14 cellular contexts compared by ENCODE assay signal in genomic region chr13:44763604-44764311, GRCh38.
DNase-seq lines count a peak whose midpoint lies in the region; ATAC-seq and TF ChIP-seq lines count a peak whose summit lies in the region.
"Had no signal": no experiment of that assay in that cellular context is flagged by ENCODE, and none has a peak within 500 bp of the region (broad histone marks: within the 10 kb centered on the region; RNA-seq: fewer than 3 reads in every experiment).

No MANE protein-coding gene starts in this region.

- H3K14ac ChIP-seq in mesenchymal stem cell (ENCODE audit: low read length in 2 of 2) = no peak overlapping the region

- no peak for TF ChIP-seq CTCF in epithelial cell of esophagus (IDR thresholded peaks at IDR 0.05; ENCODE audit: insufficient read depth, low read depth, low read length, missing control alignments)

- no peak overlapping the region for H2BK120ac ChIP-seq in mesenchymal stem cell (ENCODE audit: low read depth, low read length)

- DNase-seq in epithelial cell of esophagus (ENCODE audit: low read depth) = peak; percentile 28
- DNase-seq in mesenchymal stem cell = no peak
- peak in 25 of 49 donors; percentile 0 to 46 (median 12) for DNase-seq in substantia nigra (lab: John Stamatoyannopoulos, UW)
- DNase-seq in HAP-1 (ENCODE audit: low spot score in 2 of 2) = no peak
- no peak for DNase-seq in OCI-M2 (lab: John Stamatoyannopoulos, UW; ENCODE audit: unreplicated experiment)
- no peak for DNase-seq in NCI-H2171 treated with DMSO at 0.1 percent for 48 hours (lab: John Stamatoyannopoulos, UW)
- no peak for DNase-seq in activated T-cell treated with anti-CD3 and anti-CD28 coated beads, Interleukin-2, amount 50 U/mL, for 24 hours
- DNase-seq: activated CD4-positive, alpha-beta T cell treated with anti-CD3 and anti-CD28 coated beads for 1 hour; activated effector memory CD4-positive, alpha-beta T cell treated with anti-CD3 and anti-CD28 coated beads, Interleukin-2, amount 50 U/mL, for 16 hours; glutamatergic neuron; NCI-H510A had no signal

- H3K27ac ChIP-seq in mesenchymal stem cell (ENCODE audit: low read length, poor library complexity, severe bottlenecking) (no peak overlapping the region), substantia nigra (ENCODE audit: low read depth, low read length, poor library complexity, severe bottlenecking) (no peak overlapping the region)
- H3K27ac ChIP-seq: SJSA1 had no signal

- H3K4me2 ChIP-seq in mesenchymal stem cell (ENCODE audit: low read length, poor library complexity, severe bottlenecking) = no peak overlapping the region

- H3K18ac ChIP-seq in mesenchymal stem cell (ENCODE audit: low read depth in 1 of 2, low read length in 2 of 2) = peak overlapping the region in 1 of 2 experiments; percentile 64

- peaks cover 22% of the 10 kb centered on the region for H3K4me1 Mint-ChIP-seq in activated T-cell treated with anti-CD3 and anti-CD28 coated beads, Interleukin-2, amount 50 U/mL, for 24 hours (ENCODE audit: low read depth)

- no peaks in the 10 kb centered on the region for H3K9me3 Mint-ChIP-seq in activated T-cell treated with anti-CD3 and anti-CD28 coated beads, Interleukin-2, amount 50 U/mL, for 24 hours
- H3K9me3 Mint-ChIP-seq: mesothelial cell of epicardium had no signal

- no peak overlapping the region for H3K4me3 ChIP-seq in epithelial cell of esophagus (ENCODE audit: low read length)
- H3K4me3 ChIP-seq in mesenchymal stem cell (ENCODE audit: insufficient read depth in 1 of 2, low read depth in 1 of 2, low read length in 2 of 2) = no peak overlapping the region
- H3K4me3 ChIP-seq in HAP-1 = no peak overlapping the region
- H3K4me3 ChIP-seq: SJSA1 had no signal

- H3K4me1 ChIP-seq in mesenchymal stem cell (ENCODE audit: control insufficient read depth, insufficient read depth, low read depth, low read length) (peaks cover 9% of the 10 kb centered on the region), HAP-1 (no peaks in the 10 kb centered on the region)

- H3K27me3 ChIP-seq in mesenchymal stem cell (ENCODE audit: control insufficient read depth in 1 of 2, insufficient read depth in 1 of 2, low read length in 2 of 2) (no peaks in the 10 kb centered on the region), HAP-1 (ENCODE audit: low read depth) (no peaks in the 10 kb centered on the region)
- H3K27me3 ChIP-seq: SJSA1 had no signal

- ATAC-seq in HG03460 (IDR thresholded peaks at IDR 0.05; ENCODE audit: unreplicated experiment) = peak; percentile 49

- no peak overlapping the region for H2BK5ac ChIP-seq in mesenchymal stem cell (ENCODE audit: low read depth, low read length, poor library complexity, severe bottlenecking)

- WGBS in mesenchymal stem cell = 85% methylated on average over 10 of the region's 11 CpGs

- H2BK12ac ChIP-seq in mesenchymal stem cell (ENCODE audit: low read length in 2 of 2) = no peak overlapping the region

- in situ Hi-C loops in HAP-1 (cut with MboI; ENCODE audit: low sequenced_read_pairs) = no loop called here

- H3K36me3 Mint-ChIP-seq in activated T-cell treated with anti-CD3 and anti-CD28 coated beads, Interleukin-2, amount 50 U/mL, for 24 hours (ENCODE audit: low read depth) = no peaks in the 10 kb centered on the region
- H3K36me3 Mint-ChIP-seq: mesothelial cell of epicardium had no signal

- no peak overlapping the region for H4K8ac ChIP-seq in mesenchymal stem cell (ENCODE audit: low read length)

- H2AFZ ChIP-seq in mesenchymal stem cell (ENCODE audit: low read depth, low read length) = no peak overlapping the region

- no peak overlapping the region for H2AK5ac ChIP-seq in mesenchymal stem cell (ENCODE audit: low read length, severe bottlenecking)

- peak overlapping the region; percentile 1 for H2BK15ac ChIP-seq in mesenchymal stem cell (ENCODE audit: low read depth, poor library complexity, severe bottlenecking)

- peak overlapping the region; percentile 54 for H3K9ac ChIP-seq in mesenchymal stem cell (ENCODE audit: low read length)

- H3K23ac ChIP-seq in mesenchymal stem cell (ENCODE audit: low read length in 2 of 2) = no peak overlapping the region

- peaks cover 3% of the 10 kb centered on the region for H3K27me3 Mint-ChIP-seq in activated T-cell treated with anti-CD3 and anti-CD28 coated beads, Interleukin-2, amount 50 U/mL, for 24 hours

- no peaks in the 10 kb centered on the region for H3K9me3 ChIP-seq in mesenchymal stem cell (ENCODE audit: control insufficient read depth, low read length)
- no peaks in the 10 kb centered on the region for H3K9me3 ChIP-seq in HAP-1
- H3K9me3 ChIP-seq: SJSA1 had no signal

- H3K27ac Mint-ChIP-seq in activated T-cell treated with anti-CD3 and anti-CD28 coated beads, Interleukin-2, amount 50 U/mL, for 24 hours = no peak overlapping the region
- H3K27ac Mint-ChIP-seq: mesothelial cell of epicardium had no signal

- H3K36me3 ChIP-seq in mesenchymal stem cell (ENCODE audit: control insufficient read depth in 1 of 2, insufficient read depth in 2 of 2, low read depth in 1 of 2, low read length in 2 of 2) (no peaks in the 10 kb centered on the region), HAP-1 (replicated peaks) (no peaks in the 10 kb centered on the region)
- H3K36me3 ChIP-seq: SJSA1 had no signal

- H3K79me1 ChIP-seq in mesenchymal stem cell (replicated peaks; ENCODE audit: low read length, poor library complexity, severe bottlenecking) = no peaks in the 10 kb centered on the region

- no peak overlapping the region for H3K4ac ChIP-seq in mesenchymal stem cell (ENCODE audit: low read depth in 1 of 2, low read length in 2 of 2)

- H3K4me3 Mint-ChIP-seq in activated T-cell treated with anti-CD3 and anti-CD28 coated beads, Interleukin-2, amount 50 U/mL, for 24 hours = no peak overlapping the region
- H3K4me3 Mint-ChIP-seq: mesothelial cell of epicardium had no signal

- no peak overlapping the region for H4K91ac ChIP-seq in mesenchymal stem cell (ENCODE audit: low read length)

Comparison
In these comparisons a context has a peak if more than half of its experiments do, and no peak if none do; other contexts are left out.
1. DNase-seq: peak in epithelial cell of esophagus (single experiment) and substantia nigra (25 of 49); none in mesenchymal stem cell (single experiment), HAP-1 (0 of 2), OCI-M2 (single experiment), NCI-H2171 treated with DMSO at 0.1 percent for 48 hours (single experiment) and activated T-cell treated with anti-CD3 and anti-CD28 coated beads, Interleukin-2, amount 50 U/mL, for 24 hours (single experiment).